In genomic region chr4:184427093-184427492, GRCh38 we compare ENCODE assay signal across 19 cellular contexts. TPM values are rescaled to one million over a fixed set of nuclear protein-coding genes. Genes with fewer than 3 reads are reported as not detected.
DNase-seq lines count a peak whose midpoint lies in the region; ATAC-seq and TF ChIP-seq lines count a peak whose summit lies in the region.
"Had no signal": no experiment of that assay in that cellular context is flagged by ENCODE, and none has a peak within 500 bp of the region (broad histone marks: within the 10 kb centered on the region; RNA-seq: fewer than 3 reads in every experiment).

No MANE protein-coding gene starts in this region.

- ATAC-seq in activated CD4-positive, alpha-beta T cell treated with anti-CD3 and anti-CD28 coated beads for 36 hours = no peak
- peak; percentile 54 for ATAC-seq in PC-3
- no peak for ATAC-seq in HG02759 (IDR thresholded peaks at IDR 0.05; ENCODE audit: unreplicated experiment)
- ATAC-seq in HG03460 (IDR thresholded peaks at IDR 0.05; ENCODE audit: unreplicated experiment) = no peak

- peak overlapping the region; percentile 48 for H3K27ac Mint-ChIP-seq in activated CD4-positive, alpha-beta T cell treated with anti-CD3 and anti-CD28 coated beads for 36 hours

- TF ChIP-seq CTCF in PC-3 (conservative IDR thresholded peaks at IDR 0.05; ENCODE audit: low read depth, low read length) (no peak), adrenal gland (IDR thresholded peaks at IDR 0.05) (no peak), neutrophil (IDR thresholded peaks at IDR 0.05) (no peak), GM13976 (IDR thresholded peaks at IDR 0.05; ENCODE audit: borderline replicate concordance, control extremely low read depth, extremely low read depth, insufficient read depth, missing control alignments) (no peak)

- H3K4me1 ChIP-seq in PC-3 (ENCODE audit: insufficient read depth, low read length) = peaks cover 8% of the 10 kb centered on the region
- H3K4me1 ChIP-seq in adrenal gland (replicated peaks in 1 of 2) = peaks cover 24 to 71% of the 10 kb centered on the region in 2 donors
- H3K4me1 ChIP-seq in neutrophil (ENCODE audit: control insufficient read depth in 1 of 2, insufficient read depth in 1 of 2, low read depth in 1 of 2, low read length in 1 of 2) = peaks cover 12 to 23% of the 10 kb centered on the region in 2 experiments

- H3K9ac ChIP-seq in PC-3 (ENCODE audit: low read length) = no peak overlapping the region
- H3K9ac ChIP-seq: SK-N-SH had no signal

- H3K36me3 ChIP-seq in PC-3 (ENCODE audit: low read depth, low read length) = no peaks in the 10 kb centered on the region
- H3K36me3 ChIP-seq in adrenal gland (replicated peaks in 1 of 2) = peaks cover 0 to 41% of the 10 kb centered on the region in 2 donors
- peaks cover 62% of the 10 kb centered on the region for H3K36me3 ChIP-seq in neutrophil

- in situ Hi-C loops in GM13976 (cut with MboI; ENCODE audit: low sequenced_read_pairs, unreplicated experiment) = no loop called here

- DNase-seq in activated CD4-positive, alpha-beta T cell treated with anti-CD3 and anti-CD28 coated beads for 36 hours = no peak
- DNase-seq in activated CD4-positive, alpha-beta T cell treated with anti-CD3 and anti-CD28 coated beads for 48 hours = no peak
- DNase-seq in PC-3 (peak; percentile 11), adrenal gland (no peak), GM13976 (ENCODE audit: low spot score) (no peak)
- DNase-seq: 8988T; activated CD8-positive, alpha-beta memory T cell treated with anti-CD3 and anti-CD28 coated beads, Interleukin-2, amount 50 U/mL, for 48 hours; amniotic stem cell; endodermal cell; KG1; NCI-H1092 treated with DMSO at 0.1 percent for 48 hours; NCI-H2107; NCI-H526 treated with DMSO at 0.1 percent for 48 hours; posterior cingulate gyrus; SK-N-SH had no signal

- POLR2A ChIA-PET in activated CD4-positive, alpha-beta T cell treated with anti-CD3 and anti-CD28 coated beads for 36 hours (lab: Charles Lee) = interaction anchor here (0.6 kb wide), 1 partner anchor 146 kb away, joined by 3 read pairs; no protein-coding TSS in a partner anchor
- POLR2A ChIA-PET in PC-3 (lab: Charles Lee; ENCODE audit: unreplicated experiment) = no interaction called here

- no peaks in the 10 kb centered on the region for H4K20me1 ChIP-seq in PC-3 (ENCODE audit: low read length)

- no peaks in the 10 kb centered on the region for H3K27me3 ChIP-seq in PC-3 (ENCODE audit: low read length)
- H3K27me3 ChIP-seq in adrenal gland = no peaks in the 10 kb centered on the region
- H3K27me3 ChIP-seq in neutrophil = no peaks in the 10 kb centered on the region

- BruUV-seq in PC-3 (replicated peaks; lab: Mats Ljungman, UMichigan) = no TSS peak

- no peak overlapping the region for H3K4me3 ChIP-seq in PC-3 (ENCODE audit: low read length)
- no peak overlapping the region for H3K4me3 ChIP-seq in adrenal gland
- H3K4me3 ChIP-seq in neutrophil (ENCODE audit: low read depth in 1 of 2, low read length in 1 of 2) = no peak overlapping the region

- no peak overlapping the region for H3K4me3 Mint-ChIP-seq in activated CD4-positive, alpha-beta T cell treated with anti-CD3 and anti-CD28 coated beads for 36 hours
- H3K4me3 Mint-ChIP-seq: endodermal cell had no signal

- H3K79me2 ChIP-seq in PC-3 (ENCODE audit: low read length) = no peaks in the 10 kb centered on the region

- H3K27me3 Mint-ChIP-seq in activated CD4-positive, alpha-beta T cell treated with anti-CD3 and anti-CD28 coated beads for 36 hours = no peaks in the 10 kb centered on the region

- H3K27ac ChIP-seq in PC-3 (ENCODE audit: low read length) (no peak overlapping the region), adrenal gland (peak overlapping the region; percentile 12 to 64 (median 45)), neutrophil (peak overlapping the region; percentile 55)
- H3K27ac ChIP-seq: C4-2B had no signal

- H3K9me3 ChIP-seq in PC-3 (ENCODE audit: low read length) (no peaks in the 10 kb centered on the region), adrenal gland (replicated peaks in 1 of 3) (no peaks in the 10 kb centered on the region), neutrophil (no peaks in the 10 kb centered on the region)
- H3K9me3 ChIP-seq: SK-N-SH had no signal

- H3K36me3 Mint-ChIP-seq in activated CD4-positive, alpha-beta T cell treated with anti-CD3 and anti-CD28 coated beads for 36 hours (ENCODE audit: low read depth) = peaks cover 56% of the 10 kb centered on the region

- no peak for TF ChIP-seq POLR2A in adrenal gland (IDR thresholded peaks at IDR 0.05)

- H3F3A ChIP-seq in PC-3 (ENCODE audit: low read length, unreplicated experiment) = no peaks in the 10 kb centered on the region

- H3K4me1 Mint-ChIP-seq in activated CD4-positive, alpha-beta T cell treated with anti-CD3 and anti-CD28 coated beads for 36 hours = peaks cover 45% of the 10 kb centered on the region

- no peak overlapping the region for H2AFZ ChIP-seq in PC-3 (ENCODE audit: low read length)

- peaks cover 3% of the 10 kb centered on the region for H3K9me3 Mint-ChIP-seq in activated CD4-positive, alpha-beta T cell treated with anti-CD3 and anti-CD28 coated beads for 36 hours (ENCODE audit: low read depth)

- intact Hi-C loops in activated CD4-positive, alpha-beta T cell treated with anti-CD3 and anti-CD28 coated beads for 36 hours (cut with DNase I, micrococcal nuclease) = no loop called here
- intact Hi-C loops in PC-3 (cut with micrococcal nuclease) (no loop called here), adrenal gland (cut with DNase I) (no loop called here)

- H3K4me2 ChIP-seq in PC-3 (ENCODE audit: low read length) = 0 out of 2 replicates have a peak overlapping the region, but pooled peaks have one; percentile 28

- H3K9me2 ChIP-seq in PC-3 (replicated peaks; ENCODE audit: low read length) = no peaks in the 10 kb centered on the region
- H3K9me2 ChIP-seq: SK-N-SH had no signal

- 91 to 95% (median 93%) methylated on average over 3 of the region's 3 CpGs for WGBS in adrenal gland, 4 donors

- CTCF ChIA-PET in activated CD4-positive, alpha-beta T cell treated with anti-CD3 and anti-CD28 coated beads for 36 hours (lab: Charles Lee) = interaction anchor here (0.6 to 1.6 kb wide), 3 partner anchors 125 to 169 kb away, joined by 3 to 4 read pairs (median 3); no protein-coding TSS in a partner anchor
- CTCF ChIA-PET in PC-3 (lab: Charles Lee) = no interaction called here

RNA-seq across cellular contexts. Expression of gene IRF2, which starts 47.3 kb away (rescaled TPM):
- total RNA-seq in activated CD4-positive, alpha-beta T cell treated with anti-CD3 and anti-CD28 coated beads for 36 hours = 10 to 100 TPM; 50.1 to 68.9 TPM
- total RNA-seq in PC-3 (2014; rRNA removed) = 7.7 TPM in 2 replicates
- 10 to 100 TPM; 35.4 to 93.1 (median 58.3) TPM for total RNA-seq in adrenal gland
- polyA plus RNA-seq in adrenal gland = 10 to 100 TPM; 19.0 to 69.7 (median 20.0) TPM
